ENCODE assay signal across 8 cellular contexts in genomic region chr1:160284220-160284781, GRCh38. TPM values are rescaled to one million over a fixed set of nuclear protein-coding genes. Genes with fewer than 3 reads are reported as not detected.
A peak's percentile ranks its signal among the peaks of the same experiment; 100 is the strongest.
DNase-seq lines count a peak whose midpoint lies in the region; FAIRE-seq and TF ChIP-seq lines count a peak whose summit lies in the region.

No MANE protein-coding gene starts in this region.

- DNase-seq in GM19239 (ENCODE audit: insufficient read length, low spot score) (no peak), fibroblast of the aortic adventitia (ENCODE audit: low read depth) (peak; percentile 78), neural crest cell (ENCODE audit: low read depth, low spot score) (peak; percentile 8), GM20000 (ENCODE audit: low spot score) (no peak)
- peak; percentile 32 for DNase-seq in activated T-cell treated with anti-CD3 and anti-CD28 coated beads, Interleukin-2, amount 50 U/mL, for 24 hours
- DNase-seq in effector CD4-positive, alpha-beta T cell, result no peak

- H3K9me3 Mint-ChIP-seq in activated T-cell treated with anti-CD3 and anti-CD28 coated beads, Interleukin-2, amount 50 U/mL, for 24 hours, result no peaks in the 10 kb centered on the region
- H3K9me3 Mint-ChIP-seq in neural crest cell, result no peaks in the 10 kb centered on the region

- H3K4me3 Mint-ChIP-seq in activated T-cell treated with anti-CD3 and anti-CD28 coated beads, Interleukin-2, amount 50 U/mL, for 24 hours, result peak overlapping the region; percentile 98
- H3K4me3 Mint-ChIP-seq in neural crest cell, result peak overlapping the region; percentile 99

- H3K27ac Mint-ChIP-seq in activated T-cell treated with anti-CD3 and anti-CD28 coated beads, Interleukin-2, amount 50 U/mL, for 24 hours, result peak overlapping the region; percentile 96
- peak overlapping the region; percentile 83 for H3K27ac Mint-ChIP-seq in neural crest cell (ENCODE audit: unreplicated experiment)

- H3K9ac ChIP-seq in BLaER1, result peak overlapping the region; percentile 95

- H3K4me1 Mint-ChIP-seq in activated T-cell treated with anti-CD3 and anti-CD28 coated beads, Interleukin-2, amount 50 U/mL, for 24 hours (ENCODE audit: low read depth), result peaks cover 23% of the 10 kb centered on the region
- H3K4me1 Mint-ChIP-seq in neural crest cell, result peaks cover 24% of the 10 kb centered on the region

- H3K4me2 ChIP-seq in BLaER1, result peak overlapping the region; percentile 94

- no peaks in the 10 kb centered on the region for H3K27me3 Mint-ChIP-seq in activated T-cell treated with anti-CD3 and anti-CD28 coated beads, Interleukin-2, amount 50 U/mL, for 24 hours
- no peaks in the 10 kb centered on the region for H3K27me3 Mint-ChIP-seq in neural crest cell (ENCODE audit: low read depth)

- TF ChIP-seq CTCF in fibroblast of the aortic adventitia (IDR thresholded peaks at IDR 0.05; ENCODE audit: insufficient read depth, low read length) (no peak), neural crest cell (conservative IDR thresholded peaks at IDR 0.05) (no peak), GM20000 (IDR thresholded peaks at IDR 0.05; ENCODE audit: extremely low read depth, missing control alignments) (no peak)

- no peaks in the 10 kb centered on the region for H3K27me3 ChIP-seq in BLaER1

- H3K36me3 Mint-ChIP-seq in activated T-cell treated with anti-CD3 and anti-CD28 coated beads, Interleukin-2, amount 50 U/mL, for 24 hours (ENCODE audit: low read depth), result peaks cover 64% of the 10 kb centered on the region
- H3K36me3 Mint-ChIP-seq in neural crest cell (ENCODE audit: low read depth), result peaks cover 4% of the 10 kb centered on the region

- H4K20me1 ChIP-seq in BLaER1, result 0 out of 2 replicates have a peak, but pooled peaks cover 5% of the 10 kb centered on the region

- H3K36me3 ChIP-seq in BLaER1 (peaks cover 55% of the 10 kb centered on the region), KOPT-K1 (ENCODE audit: insufficient read depth, low read length) (peaks cover 42% of the 10 kb centered on the region)

- peak; percentile 88 for FAIRE-seq in GM19239 (lab: Jason Lieb, UNC)

- peak overlapping the region; percentile 90 for H3K4me3 ChIP-seq in BLaER1
- peak overlapping the region; percentile 90 for H3K4me3 ChIP-seq in fibroblast of the aortic adventitia (ENCODE audit: low read depth, low read length)

- H3K9me3 ChIP-seq in BLaER1, result no peaks in the 10 kb centered on the region
- no peaks in the 10 kb centered on the region for H3K9me3 ChIP-seq in KOPT-K1 (ENCODE audit: insufficient read depth, low read length, poor library complexity, severe bottlenecking)

- H3K27ac ChIP-seq in BLaER1 (peak overlapping the region; percentile 85), KOPT-K1 (ENCODE audit: low read depth, low read length, poor library complexity, severe bottlenecking) (peak overlapping the region; percentile 68)

- peaks cover 20% of the 10 kb centered on the region for H3K4me1 ChIP-seq in BLaER1

RNA-seq across cellular contexts. Expression of gene PEX19, which starts 0.6 kb away (rescaled TPM):
- 39.1 and 55.1 TPM in 2 replicates for total RNA-seq in fibroblast of the aortic adventitia (ENCODE audit: low replicate concordance)
- total RNA-seq in neural crest cell, result 85.5 and 87.4 TPM in 2 replicates

RNA-seq across cellular contexts. Expression of gene DCAF8, which starts 22.0 kb away (rescaled TPM):
- total RNA-seq in fibroblast of the aortic adventitia (ENCODE audit: low replicate concordance) (63.0 and 76.6 TPM in 2 replicates), neural crest cell (124 and 130 TPM in 2 replicates)

RNA-seq across cellular contexts. Expression of gene COPA, which starts 58.7 kb away (rescaled TPM):
- total RNA-seq in fibroblast of the aortic adventitia (ENCODE audit: low replicate concordance) (220 and 248 TPM in 2 replicates), neural crest cell (123 and 124 TPM in 2 replicates)

RNA-seq across cellular contexts. Expression of gene NCSTN, which starts 58.9 kb away (rescaled TPM):
- 60.6 and 79.3 TPM in 2 replicates for total RNA-seq in fibroblast of the aortic adventitia (ENCODE audit: low replicate concordance)
- total RNA-seq in neural crest cell, result 83.1 and 98.8 TPM in 2 replicates

Comparison
In these comparisons a context has a peak if more than half of its experiments do, and no peak if none do; other contexts are left out.
1. DNase-seq: peak in activated T-cell treated with anti-CD3 and anti-CD28 coated beads, Interleukin-2, amount 50 U/mL, for 24 hours (single experiment), fibroblast of the aortic adventitia (single experiment) and neural crest cell (single experiment); none in GM19239 (single experiment), effector CD4-positive, alpha-beta T cell (single experiment) and GM20000 (single experiment).